In the genomic region with DNA sequence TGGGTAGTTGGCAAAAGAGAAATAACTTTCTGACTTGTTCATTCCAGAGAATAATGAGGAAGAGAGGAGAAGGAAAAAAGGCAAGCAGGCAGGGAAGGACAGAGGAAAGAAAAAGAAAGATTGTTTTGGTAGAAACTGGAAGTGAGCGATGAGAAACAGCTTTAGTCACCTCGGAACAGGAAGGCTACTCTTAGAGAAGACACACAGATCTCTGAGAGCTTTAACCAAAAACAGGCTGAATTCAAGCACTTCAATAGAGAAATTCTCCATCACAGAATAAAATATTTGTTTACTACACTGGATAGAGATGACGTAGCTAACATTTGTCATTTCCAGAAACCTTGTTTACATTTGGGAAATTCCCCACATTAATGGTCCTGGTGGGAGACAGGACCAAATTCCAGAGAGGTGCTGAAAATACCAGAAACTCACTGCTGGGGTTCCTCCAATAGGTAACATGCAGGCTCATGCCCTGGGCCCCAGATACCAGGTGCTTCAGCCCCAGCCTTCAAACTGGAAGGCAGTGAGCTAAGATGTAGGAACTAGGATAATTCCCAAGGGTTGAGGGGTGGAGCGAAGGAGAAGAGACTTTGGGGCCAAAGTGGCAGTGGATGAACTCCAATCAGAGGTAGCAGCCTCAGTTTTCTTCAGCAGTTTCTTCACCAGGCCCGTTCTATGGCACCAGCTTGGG, we compare ENCODE assay signal across 17 cellular contexts.
"Had no signal": no experiment of that assay in that cellular context is flagged by ENCODE, and none has a peak within 500 bp of the region (broad histone marks: within the 10 kb centered on the region; RNA-seq: fewer than 3 reads in every experiment).

No MANE protein-coding gene starts in this region.

- H3K36me3 ChIP-seq: ascending aorta, esophagus muscularis mucosa, suprapubic skin had no signal

- H3K9me3 Mint-ChIP-seq: activated naive CD8-positive, alpha-beta T cell treated with anti-CD3 and anti-CD28 coated beads, Interleukin-2, amount 10 ng/mL, durations not matched to agents 7 days and 5 days; stimulated activated naive CD8-positive, alpha-beta T cell treated with anti-CD3 and anti-CD28 coated beads, Interleukin-15, Interleukin-2, amounts not matched to agents 100 ng/mL and 50 ng/mL, for 24 hours had no signal

- ATAC-seq: foreskin keratinocyte; left colon; naive thymus-derived CD8-positive, alpha-beta T cell; right cardiac atrium had no signal

- H3K4me1 Mint-ChIP-seq: activated naive CD8-positive, alpha-beta T cell treated with anti-CD3 and anti-CD28 coated beads, Interleukin-2, amount 10 ng/mL, durations not matched to agents 7 days and 5 days; naive thymus-derived CD8-positive, alpha-beta T cell had no signal

- H3K27me3 Mint-ChIP-seq: activated naive CD8-positive, alpha-beta T cell treated with anti-CD3 and anti-CD28 coated beads, Interleukin-2, amount 10 ng/mL, durations not matched to agents 7 days and 5 days; naive thymus-derived CD8-positive, alpha-beta T cell; stimulated activated naive CD8-positive, alpha-beta T cell treated with anti-CD3 and anti-CD28 coated beads, Interleukin-15, Interleukin-2, amounts not matched to agents 100 ng/mL and 50 ng/mL, for 24 hours had no signal

- H3K27ac ChIP-seq: ascending aorta, coronary artery, esophagus muscularis mucosa, foreskin keratinocyte, suprapubic skin had no signal

- H3K4me3 Mint-ChIP-seq: activated naive CD8-positive, alpha-beta T cell treated with anti-CD3 and anti-CD28 coated beads, Interleukin-2, amount 10 ng/mL, durations not matched to agents 7 days and 5 days; naive thymus-derived CD8-positive, alpha-beta T cell; stimulated activated naive CD8-positive, alpha-beta T cell treated with anti-CD3 and anti-CD28 coated beads, Interleukin-15, Interleukin-2, amounts not matched to agents 100 ng/mL and 50 ng/mL, for 24 hours had no signal

- H3K4me1 ChIP-seq: ascending aorta, foreskin keratinocyte, suprapubic skin had no signal

- H3K4me3 ChIP-seq: ascending aorta, coronary artery, esophagus muscularis mucosa, suprapubic skin had no signal

- H3K27me3 ChIP-seq: ascending aorta, esophagus muscularis mucosa, foreskin keratinocyte, suprapubic skin had no signal

- H3K27ac Mint-ChIP-seq: activated naive CD8-positive, alpha-beta T cell treated with anti-CD3 and anti-CD28 coated beads, Interleukin-2, amount 10 ng/mL, durations not matched to agents 7 days and 5 days; naive thymus-derived CD8-positive, alpha-beta T cell; stimulated activated naive CD8-positive, alpha-beta T cell treated with anti-CD3 and anti-CD28 coated beads, Interleukin-15, Interleukin-2, amounts not matched to agents 100 ng/mL and 50 ng/mL, for 24 hours had no signal

- H3K9me3 ChIP-seq: ascending aorta, esophagus muscularis mucosa, suprapubic skin had no signal

- H3K36me3 Mint-ChIP-seq: activated naive CD8-positive, alpha-beta T cell treated with anti-CD3 and anti-CD28 coated beads, Interleukin-2, amount 10 ng/mL, durations not matched to agents 7 days and 5 days; naive thymus-derived CD8-positive, alpha-beta T cell had no signal

- DNase-seq: activated CD4-positive, alpha-beta T cell treated with anti-CD3 and anti-CD28 coated beads, Interleukin-2, amount 50 U/mL, for 1 hour; activated CD8-positive, alpha-beta memory T cell treated with anti-CD3 and anti-CD28 coated beads for 24 hours; activated naive CD4-positive, alpha-beta T cell; activated naive CD8-positive, alpha-beta T cell treated with anti-CD3 and anti-CD28 coated beads, Interleukin-2, amount 10 ng/mL, durations not matched to agents 7 days and 5 days; foreskin keratinocyte; glutamatergic neuron; left colon; naive thymus-derived CD8-positive, alpha-beta T cell; nucleus accumbens; right cardiac atrium; T-helper 2 cell; trophoblast cell had no signal
